Comparison of ENCODE assay signal across 1 cellular context in the genomic region with DNA sequence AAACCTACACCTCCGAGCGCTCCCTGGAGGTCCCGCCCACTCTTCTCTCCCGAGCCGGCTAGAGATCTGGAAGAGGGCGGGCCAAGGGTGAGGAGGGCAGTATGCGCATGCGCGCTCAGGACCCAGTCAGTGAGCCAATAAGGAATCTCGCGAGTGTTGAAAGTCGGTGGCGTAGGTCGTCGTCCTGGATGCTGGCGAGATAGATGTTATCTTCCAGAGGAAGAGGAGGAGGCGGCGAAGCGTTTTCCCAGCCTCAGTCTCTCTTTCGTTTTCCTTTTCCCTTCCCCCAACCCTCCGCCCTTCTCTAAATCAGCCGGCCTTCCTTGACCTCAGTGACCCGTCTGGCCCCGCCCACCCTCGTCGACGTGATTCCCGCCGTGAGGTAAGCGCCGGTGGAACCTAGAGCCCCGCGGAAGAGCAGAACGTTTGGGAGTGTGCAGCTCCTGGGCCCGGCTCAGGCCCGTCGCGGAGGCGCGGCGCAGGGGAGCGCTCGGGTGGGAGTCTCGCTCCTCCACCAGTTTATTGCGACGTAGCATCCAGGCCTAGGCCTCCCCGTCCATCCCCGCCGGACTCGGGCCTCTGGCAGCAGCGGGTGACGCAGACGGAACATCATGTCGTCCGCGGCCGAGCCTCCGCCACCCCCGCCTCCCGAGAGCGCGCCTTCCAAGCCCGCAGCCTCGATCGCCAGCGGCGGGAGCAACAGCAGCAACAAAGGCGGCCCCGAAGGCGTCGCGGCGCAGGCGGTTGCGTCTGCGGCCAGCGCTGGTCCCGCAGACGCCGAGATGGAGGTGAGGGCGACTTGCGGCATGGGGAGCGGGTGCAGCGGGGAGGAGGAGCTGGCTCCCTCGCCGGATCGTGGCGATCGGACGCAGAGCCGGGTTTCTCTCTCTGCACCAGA.
TF ChIP-seq lines count a peak whose summit lies in the region.

A gene with protein sequence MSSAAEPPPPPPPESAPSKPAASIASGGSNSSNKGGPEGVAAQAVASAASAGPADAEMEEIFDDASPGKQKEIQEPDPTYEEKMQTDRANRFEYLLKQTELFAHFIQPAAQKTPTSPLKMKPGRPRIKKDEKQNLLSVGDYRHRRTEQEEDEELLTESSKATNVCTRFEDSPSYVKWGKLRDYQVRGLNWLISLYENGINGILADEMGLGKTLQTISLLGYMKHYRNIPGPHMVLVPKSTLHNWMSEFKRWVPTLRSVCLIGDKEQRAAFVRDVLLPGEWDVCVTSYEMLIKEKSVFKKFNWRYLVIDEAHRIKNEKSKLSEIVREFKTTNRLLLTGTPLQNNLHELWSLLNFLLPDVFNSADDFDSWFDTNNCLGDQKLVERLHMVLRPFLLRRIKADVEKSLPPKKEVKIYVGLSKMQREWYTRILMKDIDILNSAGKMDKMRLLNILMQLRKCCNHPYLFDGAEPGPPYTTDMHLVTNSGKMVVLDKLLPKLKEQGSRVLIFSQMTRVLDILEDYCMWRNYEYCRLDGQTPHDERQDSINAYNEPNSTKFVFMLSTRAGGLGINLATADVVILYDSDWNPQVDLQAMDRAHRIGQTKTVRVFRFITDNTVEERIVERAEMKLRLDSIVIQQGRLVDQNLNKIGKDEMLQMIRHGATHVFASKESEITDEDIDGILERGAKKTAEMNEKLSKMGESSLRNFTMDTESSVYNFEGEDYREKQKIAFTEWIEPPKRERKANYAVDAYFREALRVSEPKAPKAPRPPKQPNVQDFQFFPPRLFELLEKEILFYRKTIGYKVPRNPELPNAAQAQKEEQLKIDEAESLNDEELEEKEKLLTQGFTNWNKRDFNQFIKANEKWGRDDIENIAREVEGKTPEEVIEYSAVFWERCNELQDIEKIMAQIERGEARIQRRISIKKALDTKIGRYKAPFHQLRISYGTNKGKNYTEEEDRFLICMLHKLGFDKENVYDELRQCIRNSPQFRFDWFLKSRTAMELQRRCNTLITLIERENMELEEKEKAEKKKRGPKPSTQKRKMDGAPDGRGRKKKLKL (plus strand): TSS at position 389 of the 898 bp plus-strand sequence. CDS start 223 bp downstream, at position 612.

TF ChIP-seq in HepG2, 621 proteins besides CTCF, POLR2A, EP300 and RAD21 (continued from another document and continues in another):
- TF ChIP-seq, protein P1, sequence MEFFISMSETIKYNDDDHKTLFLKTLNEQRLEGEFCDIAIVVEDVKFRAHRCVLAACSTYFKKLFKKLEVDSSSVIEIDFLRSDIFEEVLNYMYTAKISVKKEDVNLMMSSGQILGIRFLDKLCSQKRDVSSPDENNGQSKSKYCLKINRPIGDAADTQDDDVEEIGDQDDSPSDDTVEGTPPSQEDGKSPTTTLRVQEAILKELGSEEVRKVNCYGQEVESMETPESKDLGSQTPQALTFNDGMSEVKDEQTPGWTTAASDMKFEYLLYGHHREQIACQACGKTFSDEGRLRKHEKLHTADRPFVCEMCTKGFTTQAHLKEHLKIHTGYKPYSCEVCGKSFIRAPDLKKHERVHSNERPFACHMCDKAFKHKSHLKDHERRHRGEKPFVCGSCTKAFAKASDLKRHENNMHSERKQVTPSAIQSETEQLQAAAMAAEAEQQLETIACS (CRISPR knock-in tag; IDR thresholded peaks at IDR 0.05): peak; percentile 67
- TF ChIP-seq, protein P2, sequence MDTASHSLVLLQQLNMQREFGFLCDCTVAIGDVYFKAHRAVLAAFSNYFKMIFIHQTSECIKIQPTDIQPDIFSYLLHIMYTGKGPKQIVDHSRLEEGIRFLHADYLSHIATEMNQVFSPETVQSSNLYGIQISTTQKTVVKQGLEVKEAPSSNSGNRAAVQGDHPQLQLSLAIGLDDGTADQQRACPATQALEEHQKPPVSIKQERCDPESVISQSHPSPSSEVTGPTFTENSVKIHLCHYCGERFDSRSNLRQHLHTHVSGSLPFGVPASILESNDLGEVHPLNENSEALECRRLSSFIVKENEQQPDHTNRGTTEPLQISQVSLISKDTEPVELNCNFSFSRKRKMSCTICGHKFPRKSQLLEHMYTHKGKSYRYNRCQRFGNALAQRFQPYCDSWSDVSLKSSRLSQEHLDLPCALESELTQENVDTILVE (CRISPR knock-in tag; IDR thresholded peaks at IDR 0.05): no peak; the same call in 1 of the 2 replicates
- TF ChIP-seq ZNF724P (CRISPR knock-in tag; IDR thresholded peaks at IDR 0.05; ENCODE audit: borderline replicate concordance) (no peak; the same call in 1 of the 2 replicates), ZNF460 (CRISPR knock-in tag; IDR thresholded peaks at IDR 0.05; ENCODE audit: borderline replicate concordance) (peak; percentile 25; the same call in 1 of the 2 replicates), SETDB1 (CRISPR knock-in tag; IDR thresholded peaks at IDR 0.05; ENCODE audit: borderline replicate concordance) (no peak), MYC (CRISPR knock-in tag; IDR thresholded peaks at IDR 0.05; ENCODE audit: borderline replicate concordance) (peak; percentile 63; the same call in 1 of the 2 replicates), TSC22D2 (CRISPR knock-in tag; IDR thresholded peaks at IDR 0.05; ENCODE audit: borderline replicate concordance) (no peak), ZNF205 (CRISPR knock-in tag; IDR thresholded peaks at IDR 0.05) (peak; percentile 47), ZNF644 (CRISPR knock-in tag; IDR thresholded peaks at IDR 0.05; ENCODE audit: low read depth) (no peak), HIVEP1 (CRISPR knock-in tag; IDR thresholded peaks at IDR 0.05) (peak; percentile 72; the same call in 1 of the 2 replicates), ZNF747 (CRISPR knock-in tag; IDR thresholded peaks at IDR 0.05; ENCODE audit: borderline replicate concordance) (peak; percentile 49; the same call in 1 of the 2 replicates), PAWR (CRISPR knock-in tag; IDR thresholded peaks at IDR 0.05; ENCODE audit: borderline replicate concordance) (no peak), ZNF513 (CRISPR knock-in tag; conservative IDR thresholded peaks at IDR 0.05) (no peak), SRSF1 (optimal IDR thresholded peaks at IDR 0.05; ENCODE audit: low read depth, low read length) (peak; percentile 36), ZNF746 (CRISPR knock-in tag; IDR thresholded peaks at IDR 0.05) (no peak; the same call in 1 of the 2 replicates), PLSCR1 (CRISPR knock-in tag; IDR thresholded peaks at IDR 0.05; ENCODE audit: borderline replicate concordance) (no peak), SNRNP70 (IDR thresholded peaks at IDR 0.05; ENCODE audit: low read depth, low read length) (no peak), LCORL (IDR thresholded peaks at IDR 0.05) (no peak), LCORL (CRISPR knock-in tag; IDR thresholded peaks at IDR 0.05) (no peak; the same call in 1 of the 2 replicates), NKX3-1 (CRISPR knock-in tag; IDR thresholded peaks at IDR 0.05) (no peak), ZNF530 (CRISPR knock-in tag; IDR thresholded peaks at IDR 0.05; ENCODE audit: low read depth) (no peak), ZNF180 (CRISPR knock-in tag; IDR thresholded peaks at IDR 0.05; ENCODE audit: borderline replicate concordance, low read depth) (no peak), ASH2L (IDR thresholded peaks at IDR 0.05; ENCODE audit: insufficient read length, low read depth, low read length) (peak; percentile 85), SIX1 (CRISPR knock-in tag; IDR thresholded peaks at IDR 0.05; ENCODE audit: borderline replicate concordance) (no peak), BCL6 (CRISPR knock-in tag; IDR thresholded peaks at IDR 0.05) (no peak), HDAC2 (CRISPR knock-in tag; IDR thresholded peaks at IDR 0.05) (peak; percentile 30; the same call in 1 of the 2 replicates), ZNF546 (CRISPR knock-in tag; conservative IDR thresholded peaks at IDR 0.05) (0 out of 2 replicates have a peak, but pooled peaks have one; percentile 25), SMARCC2 (IDR thresholded peaks at IDR 0.05) (no peak), HOXD1 (CRISPR knock-in tag; IDR thresholded peaks at IDR 0.05) (peak; percentile 39; the same call in 1 of the 2 replicates), ZHX2 (IDR thresholded peaks at IDR 0.05; ENCODE audit: low read depth) (peak; percentile 24), ZHX2 (CRISPR knock-in tag; IDR thresholded peaks at IDR 0.05; ENCODE audit: borderline replicate concordance) (no peak)
- TF ChIP-seq, protein P3, sequence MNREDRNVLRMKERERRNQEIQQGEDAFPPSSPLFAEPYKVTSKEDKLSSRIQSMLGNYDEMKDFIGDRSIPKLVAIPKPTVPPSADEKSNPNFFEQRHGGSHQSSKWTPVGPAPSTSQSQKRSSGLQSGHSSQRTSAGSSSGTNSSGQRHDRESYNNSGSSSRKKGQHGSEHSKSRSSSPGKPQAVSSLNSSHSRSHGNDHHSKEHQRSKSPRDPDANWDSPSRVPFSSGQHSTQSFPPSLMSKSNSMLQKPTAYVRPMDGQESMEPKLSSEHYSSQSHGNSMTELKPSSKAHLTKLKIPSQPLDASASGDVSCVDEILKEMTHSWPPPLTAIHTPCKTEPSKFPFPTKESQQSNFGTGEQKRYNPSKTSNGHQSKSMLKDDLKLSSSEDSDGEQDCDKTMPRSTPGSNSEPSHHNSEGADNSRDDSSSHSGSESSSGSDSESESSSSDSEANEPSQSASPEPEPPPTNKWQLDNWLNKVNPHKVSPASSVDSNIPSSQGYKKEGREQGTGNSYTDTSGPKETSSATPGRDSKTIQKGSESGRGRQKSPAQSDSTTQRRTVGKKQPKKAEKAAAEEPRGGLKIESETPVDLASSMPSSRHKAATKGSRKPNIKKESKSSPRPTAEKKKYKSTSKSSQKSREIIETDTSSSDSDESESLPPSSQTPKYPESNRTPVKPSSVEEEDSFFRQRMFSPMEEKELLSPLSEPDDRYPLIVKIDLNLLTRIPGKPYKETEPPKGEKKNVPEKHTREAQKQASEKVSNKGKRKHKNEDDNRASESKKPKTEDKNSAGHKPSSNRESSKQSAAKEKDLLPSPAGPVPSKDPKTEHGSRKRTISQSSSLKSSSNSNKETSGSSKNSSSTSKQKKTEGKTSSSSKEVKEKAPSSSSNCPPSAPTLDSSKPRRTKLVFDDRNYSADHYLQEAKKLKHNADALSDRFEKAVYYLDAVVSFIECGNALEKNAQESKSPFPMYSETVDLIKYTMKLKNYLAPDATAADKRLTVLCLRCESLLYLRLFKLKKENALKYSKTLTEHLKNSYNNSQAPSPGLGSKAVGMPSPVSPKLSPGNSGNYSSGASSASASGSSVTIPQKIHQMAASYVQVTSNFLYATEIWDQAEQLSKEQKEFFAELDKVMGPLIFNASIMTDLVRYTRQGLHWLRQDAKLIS (CRISPR knock-in tag; IDR thresholded peaks at IDR 0.05): no peak
- TF ChIP-seq, protein P4, sequence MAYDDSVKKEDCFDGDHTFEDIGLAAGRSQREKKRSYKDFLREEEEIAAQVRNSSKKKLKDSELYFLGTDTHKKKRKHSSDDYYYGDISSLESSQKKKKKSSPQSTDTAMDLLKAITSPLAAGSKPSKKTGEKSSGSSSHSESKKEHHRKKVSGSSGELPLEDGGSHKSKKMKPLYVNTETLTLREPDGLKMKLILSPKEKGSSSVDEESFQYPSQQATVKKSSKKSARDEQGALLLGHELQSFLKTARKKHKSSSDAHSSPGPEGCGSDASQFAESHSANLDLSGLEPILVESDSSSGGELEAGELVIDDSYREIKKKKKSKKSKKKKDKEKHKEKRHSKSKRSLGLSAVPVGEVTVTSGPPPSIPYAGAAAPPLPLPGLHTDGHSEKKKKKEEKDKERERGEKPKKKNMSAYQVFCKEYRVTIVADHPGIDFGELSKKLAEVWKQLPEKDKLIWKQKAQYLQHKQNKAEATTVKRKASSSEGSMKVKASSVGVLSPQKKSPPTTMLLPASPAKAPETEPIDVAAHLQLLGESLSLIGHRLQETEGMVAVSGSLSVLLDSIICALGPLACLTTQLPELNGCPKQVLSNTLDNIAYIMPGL (CRISPR knock-in tag; IDR thresholded peaks at IDR 0.05; ENCODE audit: borderline replicate concordance in 1 of 2, low read depth in 1 of 2): peak; percentile 68 to 90
